Comparison of ENCODE assay signal across 10 cellular contexts in genomic region chr1:210696709-210697108, GRCh38.
DNase-seq lines count a peak whose midpoint lies in the region; ATAC-seq and TF ChIP-seq lines count a peak whose summit lies in the region.
"Had no signal": no experiment of that assay in that cellular context is flagged by ENCODE, and none has a peak within 500 bp of the region (broad histone marks: within the 10 kb centered on the region; RNA-seq: fewer than 3 reads in every experiment).

No MANE protein-coding gene starts in this region.

- peaks cover 3% of the 10 kb centered on the region for H3K27me3 Mint-ChIP-seq in activated CD4-positive, alpha-beta T cell treated with anti-CD3 and anti-CD28 coated beads, Interleukin-2, amount 10 ng/mL, durations not matched to agents 7 days and 5 days
- H3K27me3 Mint-ChIP-seq in stimulated activated memory B cell treated with anti-CD40 and anti-IgM and Interleukin-4, amounts not matched to agents 10 μg/mL and 1 μg/mL and 100 μg/mL, for 72 hours: no peaks in the 10 kb centered on the region

- H3K36me3 Mint-ChIP-seq in activated CD4-positive, alpha-beta T cell treated with anti-CD3 and anti-CD28 coated beads, Interleukin-2, amount 10 ng/mL, durations not matched to agents 7 days and 5 days (ENCODE audit: low read depth): no peaks in the 10 kb centered on the region
- peaks cover 24% of the 10 kb centered on the region for H3K36me3 Mint-ChIP-seq in stimulated activated memory B cell treated with anti-CD40 and anti-IgM and Interleukin-4, amounts not matched to agents 10 μg/mL and 1 μg/mL and 100 μg/mL, for 72 hours

- H3K4me3 ChIP-seq in uterus: no peak overlapping the region
- H3K4me3 ChIP-seq: transverse colon had no signal

- TF ChIP-seq POLR2A in uterus (IDR thresholded peaks at IDR 0.05): no peak

- ATAC-seq in HG02588 (IDR thresholded peaks at IDR 0.05; ENCODE audit: unreplicated experiment) (peak; percentile 94), HG03521 (IDR thresholded peaks at IDR 0.05; ENCODE audit: unreplicated experiment) (peak; percentile 97)
- ATAC-seq in stimulated activated memory B cell treated with anti-CD40 and anti-IgM and Interleukin-4, amounts not matched to agents 10 μg/mL and 1 μg/mL and 100 μg/mL, for 72 hours: peak; percentile 35

- no peak for TF ChIP-seq CTCF in uterus (IDR thresholded peaks at IDR 0.05)

- no peak overlapping the region for H3K27ac Mint-ChIP-seq in activated CD4-positive, alpha-beta T cell treated with anti-CD3 and anti-CD28 coated beads, Interleukin-2, amount 10 ng/mL, durations not matched to agents 7 days and 5 days
- H3K27ac Mint-ChIP-seq in stimulated activated memory B cell treated with anti-CD40 and anti-IgM and Interleukin-4, amounts not matched to agents 10 μg/mL and 1 μg/mL and 100 μg/mL, for 72 hours: no peak overlapping the region

- H3K27ac ChIP-seq in uterus: no peak overlapping the region
- H3K27ac ChIP-seq: transverse colon had no signal

- H3K4me1 ChIP-seq in uterus: no peaks in the 10 kb centered on the region
- H3K4me1 ChIP-seq: transverse colon had no signal

- no peaks in the 10 kb centered on the region for H3K36me3 ChIP-seq in uterus
- H3K36me3 ChIP-seq: transverse colon had no signal

- H3K9me3 ChIP-seq in uterus: no peaks in the 10 kb centered on the region
- H3K9me3 ChIP-seq: transverse colon had no signal

- peak; percentile 11 for DNase-seq in activated CD4-positive, alpha-beta T cell treated with anti-CD3 and anti-CD28 coated beads, Interleukin-2, amount 10 ng/mL, durations not matched to agents 7 days and 5 days
- DNase-seq in activated CD4-positive, alpha-beta T cell treated with anti-CD3 and anti-CD28 coated beads for 4 hours: no peak
- DNase-seq in NOMO-1 treated with dmso at 0.1 percent for 144 hours (lab: John Stamatoyannopoulos, UW; ENCODE audit: unreplicated experiment) (no peak), NCI-H2196 (lab: John Stamatoyannopoulos, UW; ENCODE audit: unreplicated experiment) (no peak), uterus (no peak)
- DNase-seq: NCI-H146, transverse colon had no signal

- no peaks in the 10 kb centered on the region for H3K27me3 ChIP-seq in uterus
- H3K27me3 ChIP-seq: transverse colon had no signal

- H3K4me1 Mint-ChIP-seq in activated CD4-positive, alpha-beta T cell treated with anti-CD3 and anti-CD28 coated beads, Interleukin-2, amount 10 ng/mL, durations not matched to agents 7 days and 5 days: peaks cover 24% of the 10 kb centered on the region
- peaks cover 8% of the 10 kb centered on the region for H3K4me1 Mint-ChIP-seq in stimulated activated memory B cell treated with anti-CD40 and anti-IgM and Interleukin-4, amounts not matched to agents 10 μg/mL and 1 μg/mL and 100 μg/mL, for 72 hours

- H3K4me3 Mint-ChIP-seq in activated CD4-positive, alpha-beta T cell treated with anti-CD3 and anti-CD28 coated beads, Interleukin-2, amount 10 ng/mL, durations not matched to agents 7 days and 5 days: no peak overlapping the region
- H3K4me3 Mint-ChIP-seq in stimulated activated memory B cell treated with anti-CD40 and anti-IgM and Interleukin-4, amounts not matched to agents 10 μg/mL and 1 μg/mL and 100 μg/mL, for 72 hours: no peak overlapping the region

- no peaks in the 10 kb centered on the region for H3K9me3 Mint-ChIP-seq in activated CD4-positive, alpha-beta T cell treated with anti-CD3 and anti-CD28 coated beads, Interleukin-2, amount 10 ng/mL, durations not matched to agents 7 days and 5 days
- no peaks in the 10 kb centered on the region for H3K9me3 Mint-ChIP-seq in stimulated activated memory B cell treated with anti-CD40 and anti-IgM and Interleukin-4, amounts not matched to agents 10 μg/mL and 1 μg/mL and 100 μg/mL, for 72 hours

- CTCF ChIA-PET in activated CD4-positive, alpha-beta T cell treated with anti-CD3 and anti-CD28 coated beads, Interleukin-2, amount 10 ng/mL, durations not matched to agents 7 days and 5 days (lab: Charles Lee): no interaction called here

- POLR2A ChIA-PET in activated CD4-positive, alpha-beta T cell treated with anti-CD3 and anti-CD28 coated beads, Interleukin-2, amount 10 ng/mL, durations not matched to agents 7 days and 5 days (lab: Charles Lee): no interaction called here

- intact Hi-C loops in uterus (cut with DNase I; ENCODE audit: low total_unique reads): no loop called here

Comparison
In these comparisons a context has a peak if more than half of its experiments do, and no peak if none do; other contexts are left out.
1. ATAC-seq: peak in every context shown above with its lines; median percentile 97 in HG03521; 94 in HG02588; 35 in stimulated activated memory B cell treated with anti-CD40 and anti-IgM and Interleukin-4, amounts not matched to agents 10 μg/mL and 1 μg/mL and 100 μg/mL, for 72 hours.